Comparison of ENCODE assay signal across 1 cellular context in the genomic region with DNA sequence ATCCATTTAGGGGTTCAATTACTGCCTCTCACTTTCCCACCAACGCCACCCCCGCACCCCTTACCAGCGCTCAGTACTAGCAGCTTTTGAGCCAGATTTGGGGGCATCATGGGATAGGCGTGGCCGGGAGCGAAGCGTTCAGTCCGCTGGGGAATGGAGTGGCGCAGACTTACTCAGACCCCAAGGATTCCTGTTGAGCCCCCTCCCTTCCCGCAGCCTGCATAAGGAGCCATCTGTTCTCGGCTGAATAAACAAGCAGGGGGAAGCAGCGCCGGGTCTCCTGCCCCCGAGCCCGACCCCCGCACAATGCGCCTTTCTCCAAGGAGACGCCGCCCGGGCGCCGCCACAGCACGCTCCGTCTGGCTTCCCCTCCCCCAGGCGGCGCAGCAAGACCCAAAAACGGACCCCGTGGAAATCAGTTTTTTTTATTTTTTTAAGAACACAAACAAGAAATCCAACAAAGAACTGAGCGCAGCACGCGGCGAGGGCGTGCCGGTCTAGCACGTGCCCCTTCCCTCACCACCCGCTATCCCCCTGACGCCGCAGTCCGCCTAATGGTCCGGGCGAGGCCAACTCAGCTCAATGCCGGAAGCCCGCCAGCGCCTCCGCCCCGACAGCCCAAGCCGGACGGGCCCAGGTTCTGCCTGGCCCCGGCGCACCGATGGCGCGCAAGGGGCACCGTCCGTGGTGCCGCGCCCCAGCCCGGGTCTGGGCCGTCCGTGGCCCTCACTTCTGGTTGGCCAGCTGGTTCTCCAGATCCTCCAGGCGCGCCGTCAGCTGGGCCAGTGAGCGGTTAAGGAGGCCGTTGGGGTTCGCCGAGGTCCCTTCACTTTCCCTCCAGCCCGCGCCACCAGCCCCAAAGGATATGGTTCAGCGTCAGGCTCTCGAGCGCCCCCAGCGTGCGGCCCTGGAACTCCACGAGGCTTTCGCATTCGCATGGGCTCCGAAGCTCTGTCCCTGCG.
TF ChIP-seq lines count a peak whose summit lies in the region.

No MANE protein-coding gene starts in this region.

TF ChIP-seq in WTC11, 78 proteins besides CTCF, POLR2A, EP300 and RAD21 (continued from another document and continues in another):
- TF ChIP-seq, protein P1, sequence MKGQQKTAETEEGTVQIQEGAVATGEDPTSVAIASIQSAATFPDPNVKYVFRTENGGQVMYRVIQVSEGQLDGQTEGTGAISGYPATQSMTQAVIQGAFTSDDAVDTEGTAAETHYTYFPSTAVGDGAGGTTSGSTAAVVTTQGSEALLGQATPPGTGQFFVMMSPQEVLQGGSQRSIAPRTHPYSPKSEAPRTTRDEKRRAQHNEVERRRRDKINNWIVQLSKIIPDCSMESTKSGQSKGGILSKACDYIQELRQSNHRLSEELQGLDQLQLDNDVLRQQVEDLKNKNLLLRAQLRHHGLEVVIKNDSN (CRISPR knock-in tag; IDR thresholded peaks at IDR 0.05), result peak; percentile 78
- TF ChIP-seq, protein P2, sequence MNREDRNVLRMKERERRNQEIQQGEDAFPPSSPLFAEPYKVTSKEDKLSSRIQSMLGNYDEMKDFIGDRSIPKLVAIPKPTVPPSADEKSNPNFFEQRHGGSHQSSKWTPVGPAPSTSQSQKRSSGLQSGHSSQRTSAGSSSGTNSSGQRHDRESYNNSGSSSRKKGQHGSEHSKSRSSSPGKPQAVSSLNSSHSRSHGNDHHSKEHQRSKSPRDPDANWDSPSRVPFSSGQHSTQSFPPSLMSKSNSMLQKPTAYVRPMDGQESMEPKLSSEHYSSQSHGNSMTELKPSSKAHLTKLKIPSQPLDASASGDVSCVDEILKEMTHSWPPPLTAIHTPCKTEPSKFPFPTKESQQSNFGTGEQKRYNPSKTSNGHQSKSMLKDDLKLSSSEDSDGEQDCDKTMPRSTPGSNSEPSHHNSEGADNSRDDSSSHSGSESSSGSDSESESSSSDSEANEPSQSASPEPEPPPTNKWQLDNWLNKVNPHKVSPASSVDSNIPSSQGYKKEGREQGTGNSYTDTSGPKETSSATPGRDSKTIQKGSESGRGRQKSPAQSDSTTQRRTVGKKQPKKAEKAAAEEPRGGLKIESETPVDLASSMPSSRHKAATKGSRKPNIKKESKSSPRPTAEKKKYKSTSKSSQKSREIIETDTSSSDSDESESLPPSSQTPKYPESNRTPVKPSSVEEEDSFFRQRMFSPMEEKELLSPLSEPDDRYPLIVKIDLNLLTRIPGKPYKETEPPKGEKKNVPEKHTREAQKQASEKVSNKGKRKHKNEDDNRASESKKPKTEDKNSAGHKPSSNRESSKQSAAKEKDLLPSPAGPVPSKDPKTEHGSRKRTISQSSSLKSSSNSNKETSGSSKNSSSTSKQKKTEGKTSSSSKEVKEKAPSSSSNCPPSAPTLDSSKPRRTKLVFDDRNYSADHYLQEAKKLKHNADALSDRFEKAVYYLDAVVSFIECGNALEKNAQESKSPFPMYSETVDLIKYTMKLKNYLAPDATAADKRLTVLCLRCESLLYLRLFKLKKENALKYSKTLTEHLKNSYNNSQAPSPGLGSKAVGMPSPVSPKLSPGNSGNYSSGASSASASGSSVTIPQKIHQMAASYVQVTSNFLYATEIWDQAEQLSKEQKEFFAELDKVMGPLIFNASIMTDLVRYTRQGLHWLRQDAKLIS (CRISPR knock-in tag; IDR thresholded peaks at IDR 0.05; ENCODE audit: borderline replicate concordance), result no peak
- TF ChIP-seq IRF2 (CRISPR knock-in tag; IDR thresholded peaks at IDR 0.05; ENCODE audit: borderline replicate concordance, low read depth) (no peak), ZNF396 (CRISPR knock-in tag; IDR thresholded peaks at IDR 0.05; ENCODE audit: borderline replicate concordance) (no peak), ZNF138 (CRISPR knock-in tag; conservative IDR thresholded peaks at IDR 0.05) (peak; percentile 94), RORB (CRISPR knock-in tag; IDR thresholded peaks at IDR 0.05) (no peak), EMX1 (CRISPR knock-in tag; IDR thresholded peaks at IDR 0.05) (no peak), FOXJ3 (CRISPR knock-in tag; IDR thresholded peaks at IDR 0.05; ENCODE audit: borderline replicate concordance) (no peak), ZNF317 (CRISPR knock-in tag; IDR thresholded peaks at IDR 0.05; ENCODE audit: borderline replicate concordance, low read depth) (peak; percentile 66; the same call in 1 of the 2 replicates), NFE2L1 (CRISPR knock-in tag; IDR thresholded peaks at IDR 0.05) (peak; percentile 88; the same call in 1 of the 2 replicates), SOX15 (CRISPR knock-in tag; IDR thresholded peaks at IDR 0.05) (no peak), NR2C2 (CRISPR knock-in tag; IDR thresholded peaks at IDR 0.05) (peak; percentile 50; the same call in 1 of the 2 replicates), ZNF263 (CRISPR knock-in tag; IDR thresholded peaks at IDR 0.05; ENCODE audit: low read depth) (peak; percentile 62), CBFB (CRISPR knock-in tag; IDR thresholded peaks at IDR 0.05; ENCODE audit: low read depth) (0 out of 2 replicates have a peak, but pooled peaks have one; percentile 3), NFYB (CRISPR knock-in tag; conservative IDR thresholded peaks at IDR 0.05; ENCODE audit: low read depth) (no peak), MYBL2 (CRISPR knock-in tag; IDR thresholded peaks at IDR 0.05) (peak; percentile 33; the same call in 1 of the 2 replicates), TEAD4 (CRISPR knock-in tag; IDR thresholded peaks at IDR 0.05) (no peak), FOXP1 (CRISPR knock-in tag; IDR thresholded peaks at IDR 0.05; ENCODE audit: borderline replicate concordance) (peak; percentile 95), OVOL2 (CRISPR knock-in tag; IDR thresholded peaks at IDR 0.05; ENCODE audit: borderline replicate concordance) (no peak), NR3C1 (CRISPR knock-in tag; conservative IDR thresholded peaks at IDR 0.05; ENCODE audit: low read depth) (no peak), ZNF423 (CRISPR knock-in tag; IDR thresholded peaks at IDR 0.05) (no peak)
- TF ChIP-seq, protein P3, sequence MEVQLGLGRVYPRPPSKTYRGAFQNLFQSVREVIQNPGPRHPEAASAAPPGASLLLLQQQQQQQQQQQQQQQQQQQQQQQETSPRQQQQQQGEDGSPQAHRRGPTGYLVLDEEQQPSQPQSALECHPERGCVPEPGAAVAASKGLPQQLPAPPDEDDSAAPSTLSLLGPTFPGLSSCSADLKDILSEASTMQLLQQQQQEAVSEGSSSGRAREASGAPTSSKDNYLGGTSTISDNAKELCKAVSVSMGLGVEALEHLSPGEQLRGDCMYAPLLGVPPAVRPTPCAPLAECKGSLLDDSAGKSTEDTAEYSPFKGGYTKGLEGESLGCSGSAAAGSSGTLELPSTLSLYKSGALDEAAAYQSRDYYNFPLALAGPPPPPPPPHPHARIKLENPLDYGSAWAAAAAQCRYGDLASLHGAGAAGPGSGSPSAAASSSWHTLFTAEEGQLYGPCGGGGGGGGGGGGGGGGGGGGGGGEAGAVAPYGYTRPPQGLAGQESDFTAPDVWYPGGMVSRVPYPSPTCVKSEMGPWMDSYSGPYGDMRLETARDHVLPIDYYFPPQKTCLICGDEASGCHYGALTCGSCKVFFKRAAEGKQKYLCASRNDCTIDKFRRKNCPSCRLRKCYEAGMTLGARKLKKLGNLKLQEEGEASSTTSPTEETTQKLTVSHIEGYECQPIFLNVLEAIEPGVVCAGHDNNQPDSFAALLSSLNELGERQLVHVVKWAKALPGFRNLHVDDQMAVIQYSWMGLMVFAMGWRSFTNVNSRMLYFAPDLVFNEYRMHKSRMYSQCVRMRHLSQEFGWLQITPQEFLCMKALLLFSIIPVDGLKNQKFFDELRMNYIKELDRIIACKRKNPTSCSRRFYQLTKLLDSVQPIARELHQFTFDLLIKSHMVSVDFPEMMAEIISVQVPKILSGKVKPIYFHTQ (CRISPR knock-in tag; IDR thresholded peaks at IDR 0.05), result no peak
- TF ChIP-seq, protein P4, sequence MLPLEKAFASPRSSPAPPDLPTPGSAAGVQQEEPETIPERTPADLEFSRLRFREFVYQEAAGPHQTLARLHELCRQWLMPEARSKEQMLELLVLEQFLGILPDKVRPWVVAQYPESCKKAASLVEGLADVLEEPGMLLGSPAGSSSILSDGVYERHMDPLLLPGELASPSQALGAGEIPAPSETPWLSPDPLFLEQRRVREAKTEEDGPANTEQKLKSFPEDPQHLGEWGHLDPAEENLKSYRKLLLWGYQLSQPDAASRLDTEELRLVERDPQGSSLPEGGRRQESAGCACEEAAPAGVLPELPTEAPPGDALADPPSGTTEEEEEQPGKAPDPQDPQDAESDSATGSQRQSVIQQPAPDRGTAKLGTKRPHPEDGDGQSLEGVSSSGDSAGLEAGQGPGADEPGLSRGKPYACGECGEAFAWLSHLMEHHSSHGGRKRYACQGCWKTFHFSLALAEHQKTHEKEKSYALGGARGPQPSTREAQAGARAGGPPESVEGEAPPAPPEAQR (CRISPR knock-in tag; IDR thresholded peaks at IDR 0.05), result no peak
- TF ChIP-seq, protein P5, sequence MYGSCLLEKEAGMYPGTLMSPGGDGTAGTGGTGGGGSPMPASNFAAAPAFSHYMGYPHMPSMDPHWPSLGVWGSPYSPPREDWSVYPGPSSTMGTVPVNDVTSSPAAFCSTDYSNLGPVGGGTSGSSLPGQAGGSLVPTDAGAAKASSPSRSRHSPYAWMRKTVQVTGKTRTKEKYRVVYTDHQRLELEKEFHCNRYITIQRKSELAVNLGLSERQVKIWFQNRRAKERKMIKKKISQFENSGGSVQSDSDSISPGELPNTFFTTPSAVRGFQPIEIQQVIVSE (CRISPR knock-in tag; IDR thresholded peaks at IDR 0.05; ENCODE audit: borderline replicate concordance), result no peak
- TF ChIP-seq, protein P6, sequence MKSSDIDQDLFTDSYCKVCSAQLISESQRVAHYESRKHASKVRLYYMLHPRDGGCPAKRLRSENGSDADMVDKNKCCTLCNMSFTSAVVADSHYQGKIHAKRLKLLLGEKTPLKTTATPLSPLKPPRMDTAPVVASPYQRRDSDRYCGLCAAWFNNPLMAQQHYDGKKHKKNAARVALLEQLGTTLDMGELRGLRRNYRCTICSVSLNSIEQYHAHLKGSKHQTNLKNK (CRISPR knock-in tag; IDR thresholded peaks at IDR 0.05), result no peak
- TF ChIP-seq, protein P7, sequence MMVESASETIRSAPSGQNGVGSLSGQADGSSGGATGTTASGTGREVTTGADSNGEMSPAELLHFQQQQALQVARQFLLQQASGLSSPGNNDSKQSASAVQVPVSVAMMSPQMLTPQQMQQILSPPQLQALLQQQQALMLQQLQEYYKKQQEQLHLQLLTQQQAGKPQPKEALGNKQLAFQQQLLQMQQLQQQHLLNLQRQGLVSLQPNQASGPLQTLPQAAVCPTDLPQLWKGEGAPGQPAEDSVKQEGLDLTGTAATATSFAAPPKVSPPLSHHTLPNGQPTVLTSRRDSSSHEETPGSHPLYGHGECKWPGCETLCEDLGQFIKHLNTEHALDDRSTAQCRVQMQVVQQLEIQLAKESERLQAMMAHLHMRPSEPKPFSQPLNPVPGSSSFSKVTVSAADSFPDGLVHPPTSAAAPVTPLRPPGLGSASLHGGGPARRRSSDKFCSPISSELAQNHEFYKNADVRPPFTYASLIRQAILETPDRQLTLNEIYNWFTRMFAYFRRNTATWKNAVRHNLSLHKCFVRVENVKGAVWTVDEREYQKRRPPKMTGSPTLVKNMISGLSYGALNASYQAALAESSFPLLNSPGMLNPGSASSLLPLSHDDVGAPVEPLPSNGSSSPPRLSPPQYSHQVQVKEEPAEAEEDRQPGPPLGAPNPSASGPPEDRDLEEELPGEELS (CRISPR knock-in tag; IDR thresholded peaks at IDR 0.05), result peak; percentile 91
- TF ChIP-seq, protein P8, sequence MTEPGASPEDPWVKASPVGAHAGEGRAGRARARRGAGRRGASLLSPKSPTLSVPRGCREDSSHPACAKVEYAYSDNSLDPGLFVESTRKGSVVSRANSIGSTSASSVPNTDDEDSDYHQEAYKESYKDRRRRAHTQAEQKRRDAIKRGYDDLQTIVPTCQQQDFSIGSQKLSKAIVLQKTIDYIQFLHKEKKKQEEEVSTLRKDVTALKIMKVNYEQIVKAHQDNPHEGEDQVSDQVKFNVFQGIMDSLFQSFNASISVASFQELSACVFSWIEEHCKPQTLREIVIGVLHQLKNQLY (CRISPR knock-in tag; IDR thresholded peaks at IDR 0.05), result 0 out of 2 replicates have a peak, but pooled peaks have one; percentile 11
- TF ChIP-seq, protein P9, sequence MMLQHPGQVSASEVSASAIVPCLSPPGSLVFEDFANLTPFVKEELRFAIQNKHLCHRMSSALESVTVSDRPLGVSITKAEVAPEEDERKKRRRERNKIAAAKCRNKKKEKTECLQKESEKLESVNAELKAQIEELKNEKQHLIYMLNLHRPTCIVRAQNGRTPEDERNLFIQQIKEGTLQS (CRISPR knock-in tag; conservative IDR thresholded peaks at IDR 0.05), result no peak
- TF ChIP-seq, protein P10, sequence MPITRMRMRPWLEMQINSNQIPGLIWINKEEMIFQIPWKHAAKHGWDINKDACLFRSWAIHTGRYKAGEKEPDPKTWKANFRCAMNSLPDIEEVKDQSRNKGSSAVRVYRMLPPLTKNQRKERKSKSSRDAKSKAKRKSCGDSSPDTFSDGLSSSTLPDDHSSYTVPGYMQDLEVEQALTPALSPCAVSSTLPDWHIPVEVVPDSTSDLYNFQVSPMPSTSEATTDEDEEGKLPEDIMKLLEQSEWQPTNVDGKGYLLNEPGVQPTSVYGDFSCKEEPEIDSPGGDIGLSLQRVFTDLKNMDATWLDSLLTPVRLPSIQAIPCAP (CRISPR knock-in tag; IDR thresholded peaks at IDR 0.05), result peak; percentile 75; the same call in 1 of the 2 replicates
- TF ChIP-seq, protein P11, sequence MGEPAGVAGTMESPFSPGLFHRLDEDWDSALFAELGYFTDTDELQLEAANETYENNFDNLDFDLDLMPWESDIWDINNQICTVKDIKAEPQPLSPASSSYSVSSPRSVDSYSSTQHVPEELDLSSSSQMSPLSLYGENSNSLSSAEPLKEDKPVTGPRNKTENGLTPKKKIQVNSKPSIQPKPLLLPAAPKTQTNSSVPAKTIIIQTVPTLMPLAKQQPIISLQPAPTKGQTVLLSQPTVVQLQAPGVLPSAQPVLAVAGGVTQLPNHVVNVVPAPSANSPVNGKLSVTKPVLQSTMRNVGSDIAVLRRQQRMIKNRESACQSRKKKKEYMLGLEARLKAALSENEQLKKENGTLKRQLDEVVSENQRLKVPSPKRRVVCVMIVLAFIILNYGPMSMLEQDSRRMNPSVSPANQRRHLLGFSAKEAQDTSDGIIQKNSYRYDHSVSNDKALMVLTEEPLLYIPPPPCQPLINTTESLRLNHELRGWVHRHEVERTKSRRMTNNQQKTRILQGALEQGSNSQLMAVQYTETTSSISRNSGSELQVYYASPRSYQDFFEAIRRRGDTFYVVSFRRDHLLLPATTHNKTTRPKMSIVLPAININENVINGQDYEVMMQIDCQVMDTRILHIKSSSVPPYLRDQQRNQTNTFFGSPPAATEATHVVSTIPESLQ (CRISPR knock-in tag; IDR thresholded peaks at IDR 0.05), result no peak
- TF ChIP-seq, protein P12, sequence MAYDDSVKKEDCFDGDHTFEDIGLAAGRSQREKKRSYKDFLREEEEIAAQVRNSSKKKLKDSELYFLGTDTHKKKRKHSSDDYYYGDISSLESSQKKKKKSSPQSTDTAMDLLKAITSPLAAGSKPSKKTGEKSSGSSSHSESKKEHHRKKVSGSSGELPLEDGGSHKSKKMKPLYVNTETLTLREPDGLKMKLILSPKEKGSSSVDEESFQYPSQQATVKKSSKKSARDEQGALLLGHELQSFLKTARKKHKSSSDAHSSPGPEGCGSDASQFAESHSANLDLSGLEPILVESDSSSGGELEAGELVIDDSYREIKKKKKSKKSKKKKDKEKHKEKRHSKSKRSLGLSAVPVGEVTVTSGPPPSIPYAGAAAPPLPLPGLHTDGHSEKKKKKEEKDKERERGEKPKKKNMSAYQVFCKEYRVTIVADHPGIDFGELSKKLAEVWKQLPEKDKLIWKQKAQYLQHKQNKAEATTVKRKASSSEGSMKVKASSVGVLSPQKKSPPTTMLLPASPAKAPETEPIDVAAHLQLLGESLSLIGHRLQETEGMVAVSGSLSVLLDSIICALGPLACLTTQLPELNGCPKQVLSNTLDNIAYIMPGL (CRISPR knock-in tag; IDR thresholded peaks at IDR 0.05), result peak; percentile 97
- TF ChIP-seq, protein P13, sequence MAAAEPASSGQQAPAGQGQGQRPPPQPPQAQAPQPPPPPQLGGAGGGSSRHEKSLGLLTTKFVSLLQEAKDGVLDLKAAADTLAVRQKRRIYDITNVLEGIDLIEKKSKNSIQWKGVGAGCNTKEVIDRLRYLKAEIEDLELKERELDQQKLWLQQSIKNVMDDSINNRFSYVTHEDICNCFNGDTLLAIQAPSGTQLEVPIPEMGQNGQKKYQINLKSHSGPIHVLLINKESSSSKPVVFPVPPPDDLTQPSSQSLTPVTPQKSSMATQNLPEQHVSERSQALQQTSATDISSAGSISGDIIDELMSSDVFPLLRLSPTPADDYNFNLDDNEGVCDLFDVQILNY (CRISPR knock-in tag; IDR thresholded peaks at IDR 0.05), result peak; percentile 89
